ENCODE assay signal across 10 cellular contexts in genomic region chr18:27263369-27263768, GRCh38.
"Had no signal": no experiment of that assay in that cellular context is flagged by ENCODE, and none has a peak within 500 bp of the region (broad histone marks: within the 10 kb centered on the region; RNA-seq: fewer than 3 reads in every experiment).

No MANE protein-coding gene starts in this region.

- ATAC-seq: GM23338, HCT116 had no signal

- H3K9ac ChIP-seq: GM23248 had no signal

- H2AFZ ChIP-seq: GM23248, GM23338 had no signal

- DNase-seq: GM23248, GOT3, H7, H9, HCEC 1CT, HFFc6 had no signal

- H3K36me3 ChIP-seq: HAP-1 had no signal

- FAIRE-seq: H54 had no signal

- H3K9me3 ChIP-seq: HAP-1 had no signal

- H3K27ac ChIP-seq: GM23248 had no signal

- H3K4me1 ChIP-seq: HAP-1 had no signal

- H3K4me3 ChIP-seq: GM23248, GM23338, HAP-1 had no signal

- H3K4me2 ChIP-seq: GM23338 had no signal
